ENCODE assay signal across 35 cellular contexts in the genomic region with DNA sequence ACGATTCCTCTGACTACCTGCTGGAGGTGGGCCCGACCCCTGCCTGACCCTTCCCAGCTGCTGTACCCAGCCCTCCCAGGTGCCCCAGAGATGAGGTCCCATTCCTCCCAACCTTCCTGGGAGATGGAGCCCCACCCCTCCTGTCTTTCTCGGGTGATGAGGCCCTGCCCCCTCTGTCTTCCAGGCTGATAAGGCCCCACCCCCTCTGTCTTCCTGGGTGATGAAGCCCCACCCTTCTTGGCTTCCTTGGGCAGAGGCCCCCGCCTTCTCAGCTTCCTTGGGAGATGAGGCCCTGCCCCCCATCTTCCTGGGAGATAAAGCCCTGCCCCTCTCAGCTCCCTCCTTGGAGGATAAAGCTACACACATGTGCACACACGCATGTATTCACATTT. TPM values are rescaled to one million over a fixed set of nuclear protein-coding genes. Genes with fewer than 3 reads are reported as not detected.
DNase-seq lines count a peak whose midpoint lies in the region; ATAC-seq, FAIRE-seq and TF ChIP-seq lines count a peak whose summit lies in the region.
"Had no signal": no experiment of that assay in that cellular context is flagged by ENCODE, and none has a peak within 500 bp of the region (broad histone marks: within the 10 kb centered on the region; RNA-seq: fewer than 3 reads in every experiment).

No MANE protein-coding gene starts in this region.

- no peak for ATAC-seq in activated naive CD8-positive, alpha-beta T cell treated with anti-CD3 and anti-CD28 coated beads, Interleukin-2, amount 10 ng/mL, durations not matched to agents 7 days and 5 days (ENCODE audit: low read depth)
- no peak for ATAC-seq in activated naive CD8-positive, alpha-beta T cell treated with anti-CD3 and anti-CD28 coated beads, Interleukin-2, amount 50 U/mL, for 24 hours
- ATAC-seq in K562, result peak; percentile 78
- ATAC-seq in stimulated activated effector memory CD8-positive, alpha-beta T cell treated with anti-CD3 and anti-CD28 coated beads, Interleukin-12 subunit alpha, Interleukin-12 subunit beta, amount 100 ng/mL, for 72 hours, result no peak
- ATAC-seq: activated naive CD4-positive, alpha-beta T cell treated with anti-CD3 and anti-CD28 coated beads, Interleukin-2, amount 50 U/mL, for 72 hours; heart left ventricle; left cardiac atrium; Panc1; right cardiac atrium had no signal

- POLR2A ChIA-PET in activated naive CD8-positive, alpha-beta T cell treated with anti-CD3 and anti-CD28 coated beads, Interleukin-2, amount 10 ng/mL, durations not matched to agents 7 days and 5 days (lab: Charles Lee), result no interaction called here
- POLR2A ChIA-PET in K562 (lab: Yijun Ruan, JAX), result no interaction called here

- H3K9me3 Mint-ChIP-seq in activated naive CD8-positive, alpha-beta T cell treated with anti-CD3 and anti-CD28 coated beads, Interleukin-2, amount 10 ng/mL, durations not matched to agents 7 days and 5 days, result no peaks in the 10 kb centered on the region
- H3K9me3 Mint-ChIP-seq in activated naive CD8-positive, alpha-beta T cell treated with anti-CD3 and anti-CD28 coated beads, Interleukin-2, amount 50 U/mL, for 24 hours, result no peaks in the 10 kb centered on the region
- no peaks in the 10 kb centered on the region for H3K9me3 Mint-ChIP-seq in stimulated activated effector memory CD8-positive, alpha-beta T cell treated with anti-CD3 and anti-CD28 coated beads, Interleukin-12 subunit alpha, Interleukin-12 subunit beta, amount 100 ng/mL, for 72 hours
- H3K9me3 Mint-ChIP-seq: activated CD4-positive, alpha-beta memory T cell treated with anti-CD3 and anti-CD28 coated beads for 36 hours; activated naive CD4-positive, alpha-beta T cell treated with anti-CD3 and anti-CD28 coated beads, Interleukin-2, amount 50 U/mL, for 72 hours; nephron progenitor cell; type B pancreatic cell had no signal

- peaks cover 25% of the 10 kb centered on the region for H3K36me3 Mint-ChIP-seq in activated naive CD8-positive, alpha-beta T cell treated with anti-CD3 and anti-CD28 coated beads, Interleukin-2, amount 10 ng/mL, durations not matched to agents 7 days and 5 days
- H3K36me3 Mint-ChIP-seq in activated naive CD8-positive, alpha-beta T cell treated with anti-CD3 and anti-CD28 coated beads, Interleukin-2, amount 50 U/mL, for 24 hours (ENCODE audit: low read depth), result peaks cover 3% of the 10 kb centered on the region
- H3K36me3 Mint-ChIP-seq in stimulated activated effector memory CD8-positive, alpha-beta T cell treated with anti-CD3 and anti-CD28 coated beads, Interleukin-12 subunit alpha, Interleukin-12 subunit beta, amount 100 ng/mL, for 72 hours, result peaks cover 78% of the 10 kb centered on the region
- H3K36me3 Mint-ChIP-seq: activated naive CD4-positive, alpha-beta T cell treated with anti-CD3 and anti-CD28 coated beads, Interleukin-2, amount 50 U/mL, for 72 hours had no signal

- no peaks in the 10 kb centered on the region for H3K9me3 ChIP-seq in K562 (replicated peaks; ENCODE audit: control insufficient read depth, insufficient read depth, low read depth, low read length)
- H3K9me3 ChIP-seq: A549, ascending aorta, BE2C, heart left ventricle had no signal

- no peak for TF ChIP-seq CTCF in K562 (IDR thresholded peaks at IDR 0.05 in 2 of 3, conservative IDR thresholded peaks at IDR 0.05 in 1 of 3; ENCODE audit: insufficient read depth in 2 of 3, low read depth in 1 of 3, low read length in 3 of 3)

- peaks cover 15 to 59% of the 10 kb centered on the region in 2 experiments; a peak in 4 of 5 replicates for H3K4me1 ChIP-seq in K562 (replicated peaks in 1 of 2; ENCODE audit: control insufficient read depth in 2 of 2, insufficient read depth in 2 of 2, low read length in 2 of 2)
- H3K4me1 ChIP-seq: A549, ascending aorta, BE2C had no signal

- in situ Hi-C loops in K562 (cut with MboI) (no loop called here), KBM-7 (cut with MboI; ENCODE audit: low pct_unique_long_range_greater_than_20kb, low sequenced_read_pairs) (loop anchor here (25.0 kb wide), 1 partner anchor 95 kb away; no protein-coding TSS in a partner anchor)

- peaks cover 14% of the 10 kb centered on the region for H3K4me1 Mint-ChIP-seq in activated naive CD8-positive, alpha-beta T cell treated with anti-CD3 and anti-CD28 coated beads, Interleukin-2, amount 10 ng/mL, durations not matched to agents 7 days and 5 days
- H3K4me1 Mint-ChIP-seq in activated naive CD8-positive, alpha-beta T cell treated with anti-CD3 and anti-CD28 coated beads, Interleukin-2, amount 50 U/mL, for 24 hours, result peaks cover 1% of the 10 kb centered on the region
- H3K4me1 Mint-ChIP-seq in stimulated activated effector memory CD8-positive, alpha-beta T cell treated with anti-CD3 and anti-CD28 coated beads, Interleukin-12 subunit alpha, Interleukin-12 subunit beta, amount 100 ng/mL, for 72 hours, result peaks cover 21% of the 10 kb centered on the region

- no TSS peak for BruUV-seq in K562 (replicated peaks; lab: Mats Ljungman, UMichigan)

- H4K20me1 ChIP-seq in K562 (replicated peaks; ENCODE audit: control insufficient read depth, insufficient read depth, low read length), result no peaks in the 10 kb centered on the region

- H3K4me3 Mint-ChIP-seq in activated naive CD8-positive, alpha-beta T cell treated with anti-CD3 and anti-CD28 coated beads, Interleukin-2, amount 10 ng/mL, durations not matched to agents 7 days and 5 days, result no peak overlapping the region
- H3K4me3 Mint-ChIP-seq in activated naive CD8-positive, alpha-beta T cell treated with anti-CD3 and anti-CD28 coated beads, Interleukin-2, amount 50 U/mL, for 24 hours, result no peak overlapping the region
- H3K4me3 Mint-ChIP-seq in stimulated activated effector memory CD8-positive, alpha-beta T cell treated with anti-CD3 and anti-CD28 coated beads, Interleukin-12 subunit alpha, Interleukin-12 subunit beta, amount 100 ng/mL, for 72 hours, result no peak overlapping the region
- H3K4me3 Mint-ChIP-seq: activated CD4-positive, alpha-beta memory T cell treated with anti-CD3 and anti-CD28 coated beads for 36 hours; nephron progenitor cell; type B pancreatic cell had no signal

- peaks cover 4% of the 10 kb centered on the region for H3K9me1 ChIP-seq in K562 (ENCODE audit: control insufficient read depth, insufficient read depth, low read length)

- peak overlapping the region; percentile 6 for H3K27ac Mint-ChIP-seq in activated naive CD8-positive, alpha-beta T cell treated with anti-CD3 and anti-CD28 coated beads, Interleukin-2, amount 10 ng/mL, durations not matched to agents 7 days and 5 days
- no peak overlapping the region for H3K27ac Mint-ChIP-seq in activated naive CD8-positive, alpha-beta T cell treated with anti-CD3 and anti-CD28 coated beads, Interleukin-2, amount 50 U/mL, for 24 hours
- H3K27ac Mint-ChIP-seq in stimulated activated effector memory CD8-positive, alpha-beta T cell treated with anti-CD3 and anti-CD28 coated beads, Interleukin-12 subunit alpha, Interleukin-12 subunit beta, amount 100 ng/mL, for 72 hours, result peak overlapping the region; percentile 65
- H3K27ac Mint-ChIP-seq: activated CD4-positive, alpha-beta memory T cell treated with anti-CD3 and anti-CD28 coated beads for 36 hours; activated naive CD4-positive, alpha-beta T cell treated with anti-CD3 and anti-CD28 coated beads, Interleukin-2, amount 50 U/mL, for 72 hours; nephron progenitor cell; type B pancreatic cell had no signal

- intact Hi-C loops in K562 (cut with micrococcal nuclease), result loop anchor here (10.0 kb wide), 1 partner anchor 242 kb away; no protein-coding TSS in a partner anchor

- no peak for DNase-seq in activated naive CD8-positive, alpha-beta T cell treated with anti-CD3 and anti-CD28 coated beads, Interleukin-2, amount 10 ng/mL, durations not matched to agents 7 days and 5 days
- DNase-seq in activated naive CD8-positive, alpha-beta T cell treated with anti-CD3 and anti-CD28 coated beads, Interleukin-2, amount 50 U/mL, for 24 hours, result no peak
- peak; percentile 21 for DNase-seq in HK-2 (ENCODE audit: unreplicated experiment)
- DNase-seq in K562 (ENCODE audit: extremely low read depth in 1 of 4, low spot score in 3 of 4), result peak; percentile 91 to 95 (median 93)
- no peak for DNase-seq in stimulated activated effector memory CD8-positive, alpha-beta T cell treated with anti-CD3 and anti-CD28 coated beads, Interleukin-12 subunit alpha, Interleukin-12 subunit beta, amount 100 ng/mL, for 72 hours (ENCODE audit: low spot score in 2 of 2)
- DNase-seq in occipital lobe (lab: John Stamatoyannopoulos, UW), result no peak
- DNase-seq in KG1 (lab: John Stamatoyannopoulos, UW), result no peak
- DNase-seq in KBM-7, result no peak
- DNase-seq: activated CD4-positive, alpha-beta memory T cell treated with anti-CD3 and anti-CD28 coated beads for 36 hours; activated CD4-positive, CD25-positive, alpha-beta regulatory T cell; BE2C; DMS79 treated with DMSO at 0.1 percent for 48 hours; effector memory CD4-positive, alpha-beta T cell; heart left ventricle; left cardiac atrium; NCI-H1048; NCI-H1694 treated with DMSO at 0.1 percent for 48 hours; NCI-H524 treated with DMSO at 0.1 percent for 48 hours; nephron progenitor cell; SIG-M5; stimulated activated CD4-positive, alpha-beta T cell treated with anti-CD3 and anti-CD28 coated beads, Interleukin-2, amount 100 ng/mL, for 48 hours; substantia nigra; SW 1271; T1000 had no signal

- peak overlapping the region; percentile 23 for H3K4me2 ChIP-seq in K562 (ENCODE audit: insufficient read depth, low read length)
- H3K4me2 ChIP-seq: A549 had no signal

- peak; percentile 94 for FAIRE-seq in K562 (lab: Jason Lieb, UNC)
- FAIRE-seq: A549, GM12892, H1 had no signal

- WGBS in K562 (ENCODE audit: insufficient coverage, low coverage, missing lambda C conversion rate), result 14% methylated on average over 5 of the region's 5 CpGs

- TF ChIP-seq EP300 in K562 (IDR thresholded peaks at IDR 0.05; ENCODE audit: low read length), result no peak

- no peaks in the 10 kb centered on the region for H3K27me3 Mint-ChIP-seq in activated naive CD8-positive, alpha-beta T cell treated with anti-CD3 and anti-CD28 coated beads, Interleukin-2, amount 10 ng/mL, durations not matched to agents 7 days and 5 days
- no peaks in the 10 kb centered on the region for H3K27me3 Mint-ChIP-seq in activated naive CD8-positive, alpha-beta T cell treated with anti-CD3 and anti-CD28 coated beads, Interleukin-2, amount 50 U/mL, for 24 hours
- H3K27me3 Mint-ChIP-seq: activated CD4-positive, alpha-beta memory T cell treated with anti-CD3 and anti-CD28 coated beads for 36 hours; type B pancreatic cell had no signal

- H2AFZ ChIP-seq in K562 (ENCODE audit: low read depth, low read length), result peak overlapping the region; percentile 1; the same call in 1 of the 2 replicates

- no peak for TF ChIP-seq RAD21 in K562 (CRISPR knock-in tag; conservative IDR thresholded peaks at IDR 0.05 in 1 of 2, IDR thresholded peaks at IDR 0.05 in 1 of 2)

- no peak overlapping the region for H3K4me3 ChIP-seq in K562
- H3K4me3 ChIP-seq: A549, ascending aorta, cardiac muscle cell, coronary artery, heart left ventricle had no signal

- TF ChIP-seq POLR2A in K562 (conservative IDR thresholded peaks at IDR 0.05), result no peak

- H3K27me3 ChIP-seq in K562 (ENCODE audit: control insufficient read depth in 2 of 2, insufficient read depth in 2 of 2, low read length in 2 of 2), result no peaks in the 10 kb centered on the region
- H3K27me3 ChIP-seq: ascending aorta, BE2C, cardiac muscle cell, heart left ventricle had no signal

- H3K79me2 ChIP-seq in K562 (ENCODE audit: control insufficient read depth, insufficient read depth, low read length), result no peaks in the 10 kb centered on the region

- CTCF ChIA-PET in K562 (lab: Yijun Ruan, JAX; ENCODE audit: low intra/inter-chr PET ratio), result no interaction called here

- no peaks in the 10 kb centered on the region for H3K36me3 ChIP-seq in K562 (ENCODE audit: control insufficient read depth, insufficient read depth, low read length)
- H3K36me3 ChIP-seq: BE2C had no signal

- H3K9ac ChIP-seq in K562 (ENCODE audit: insufficient read depth in 1 of 2, low read depth in 2 of 2, low read length in 2 of 2), result no peak overlapping the region

- no peak overlapping the region for H3K27ac ChIP-seq in K562 (ENCODE audit: extremely low read depth, low read depth, low read length)
- H3K27ac ChIP-seq: A549, ascending aorta, cardiac muscle cell, coronary artery, heart left ventricle had no signal

RNA-seq across cellular contexts. Expression of a gene that starts 47.9 kb away (rescaled TPM):
- 10 to 100 TPM; 32.5 to 32.8 TPM for total RNA-seq in activated naive CD8-positive, alpha-beta T cell treated with anti-CD3 and anti-CD28 coated beads, Interleukin-2, amount 10 ng/mL, durations not matched to agents 7 days and 5 days
- 5.9 and 13.8 TPM in 2 replicates for total RNA-seq in K562 (2011; cell fraction: chromatin; rRNA removed; ENCODE audit: low replicate concordance)
- 7.5 and 9.3 TPM in 2 replicates for total RNA-seq in K562 (2011; cell fraction: nucleolus; rRNA removed)
- 6.3 and 10.6 TPM in 2 replicates for total RNA-seq in K562 (2011; cell fraction: nucleoplasm; rRNA removed)
- total RNA-seq in K562 (2014; rRNA removed), result 3.8 and 5.2 TPM in 2 replicates
- 1.1 and 1.4 TPM in 2 replicates for total RNA-seq in K562 (2014; rRNA removed; fragmentation: Illumina TruSeq; extraction: Trizol)
- total RNA-seq in K562 (2015; rRNA removed; fragmentation: Illumina TruSeq; extraction: Trizol), result 2.0 and 2.8 TPM in 2 replicates
- 3.7 and 3.8 TPM in 2 replicates for total RNA-seq in K562 (2021)
- polyA plus RNA-seq in K562 (2011; rRNA removed), result 4.4 and 7.4 TPM in 2 replicates
- 9.3 and 12.9 TPM in 2 replicates for polyA plus RNA-seq in K562 (2011; cell fraction: cytosol; rRNA removed)
- 9.5 and 10.7 TPM in 2 replicates for polyA plus RNA-seq in K562 (2011; cell fraction: nucleus; rRNA removed)
- 1.4 and 6.1 TPM in 2 replicates for polyA plus RNA-seq in K562 (2012)
- 1.3 and 3.1 TPM in 2 replicates for polyA plus RNA-seq in K562 (2014; fragmentation: Illumina TruSeq; extraction: Trizol)
- polyA plus RNA-seq in K562 (2014; fragmentation: Nextera tagmentation; extraction: Ambion mirVana), result under 1 TPM in 1 of 2 experiments, not detected in 1; 0.14 TPM
- polyA plus RNA-seq in K562 (2014; rRNA removed), result 4.3 and 5.6 TPM in 2 replicates
- polyA minus RNA-seq in K562 (2011; rRNA and poly(A)+ RNA removed), result 3.0 and 5.3 TPM in 2 replicates
- polyA minus RNA-seq in K562 (2011; cell fraction: cytosol; rRNA and poly(A)+ RNA removed), result 3.1 and 5.9 TPM in 2 replicates
- polyA minus RNA-seq in K562 (2011; cell fraction: nucleus; rRNA and poly(A)+ RNA removed), result 2.7 and 4.4 TPM in 2 replicates
- total RNA-seq in occipital lobe, result 50.7 TPM
- total RNA-seq: LHCN-M2 had no signal

RNA-seq across cellular contexts. Expression of a gene that starts 51.1 kb away (rescaled TPM):
- total RNA-seq in activated naive CD8-positive, alpha-beta T cell treated with anti-CD3 and anti-CD28 coated beads, Interleukin-2, amount 10 ng/mL, durations not matched to agents 7 days and 5 days, result 10 to 100 TPM; 36.1 to 38.4 TPM
- 13.8 and 50.6 TPM in 2 replicates for total RNA-seq in K562 (2011; cell fraction: chromatin; rRNA removed; ENCODE audit: low replicate concordance)
- total RNA-seq in K562 (2011; cell fraction: nucleolus; rRNA removed), result 113 and 115 TPM in 2 replicates
- 51.0 and 58.3 TPM in 2 replicates for total RNA-seq in K562 (2011; cell fraction: nucleoplasm; rRNA removed)
- total RNA-seq in K562 (2014; rRNA removed) (71.4 and 100 TPM in 2 replicates), K562 (2014; rRNA removed; fragmentation: Illumina TruSeq; extraction: Trizol) (7.9 and 13.3 TPM in 2 replicates), K562 (2015; rRNA removed; fragmentation: Illumina TruSeq; extraction: Trizol) (42.3 and 45.6 TPM in 2 replicates), K562 (2021) (94.5 and 97.0 TPM in 2 replicates), occipital lobe (13.4 TPM)
- polyA plus RNA-seq in K562 (2011; rRNA removed) (34.4 and 42.4 TPM in 2 replicates), K562 (2014; fragmentation: Illumina TruSeq; extraction: Trizol) (29.4 and 47.0 TPM in 2 replicates), K562 (2014; fragmentation: Nextera tagmentation; extraction: Ambion mirVana) (1 to 10 TPM in 1 of 2 experiments, under 1 TPM in 1; 0.45 to 2.5 TPM), K562 (2014; rRNA removed) (75.0 and 81.0 TPM in 2 replicates)
- 79.7 and 224 TPM in 2 replicates for polyA plus RNA-seq in K562 (2011; cell fraction: cytosol; rRNA removed)
- polyA plus RNA-seq in K562 (2011; cell fraction: nucleus; rRNA removed), result 32.2 and 55.2 TPM in 2 replicates
- polyA plus RNA-seq in K562 (2012), result 63.8 and 67.0 TPM in 2 replicates
- 4.9 and 8.8 TPM in 2 replicates for polyA minus RNA-seq in K562 (2011; rRNA and poly(A)+ RNA removed)
- polyA minus RNA-seq in K562 (2011; cell fraction: cytosol; rRNA and poly(A)+ RNA removed), result 23.0 and 32.5 TPM in 2 replicates
- polyA minus RNA-seq in K562 (2011; cell fraction: nucleus; rRNA and poly(A)+ RNA removed), result 8.1 and 8.7 TPM in 2 replicates

Comparison
In these comparisons a context has a peak if more than half of its experiments do, and no peak if none do; other contexts are left out.
1. DNase-seq: peak in HK-2 (single experiment) and K562 (4 of 4); none in activated naive CD8-positive, alpha-beta T cell treated with anti-CD3 and anti-CD28 coated beads, Interleukin-2, amount 10 ng/mL, durations not matched to agents 7 days and 5 days (single experiment), activated naive CD8-positive, alpha-beta T cell treated with anti-CD3 and anti-CD28 coated beads, Interleukin-2, amount 50 U/mL, for 24 hours (single experiment), stimulated activated effector memory CD8-positive, alpha-beta T cell treated with anti-CD3 and anti-CD28 coated beads, Interleukin-12 subunit alpha, Interleukin-12 subunit beta, amount 100 ng/mL, for 72 hours (0 of 2), occipital lobe (single experiment), KG1 (single experiment) and KBM-7 (single experiment).